In genomic region chr14:32077081-32078029, GRCh38 we compare ENCODE assay signal across 8 cellular contexts. TPM values are rescaled to one million over a fixed set of nuclear protein-coding genes. Genes with fewer than 3 reads are reported as not detected.
DNase-seq lines count a peak whose midpoint lies in the region; ATAC-seq and TF ChIP-seq lines count a peak whose summit lies in the region.

Gene ARHGAP5 (plus strand): TSS chr14:32077304. CDS start chr14:32090670, 13,366 bp downstream.

- H3K9ac ChIP-seq in SK-N-SH: peak within 1 kb of the TSS; percentile 94

- peaks cover 10% of the 10 kb centered on the region for H3F3A ChIP-seq in SK-N-SH (replicated peaks; ENCODE audit: insufficient read depth)

- WGBS in SK-N-SH (ENCODE audit: low lambda C conversion rate): 1% methylated on average over 69 of the region's 98 CpGs

- no peaks in the 10 kb centered on the region for H3K9me2 ChIP-seq in SK-N-SH

- peaks cover 15 to 52% (median 36%) of the 10 kb centered on the region in 4 donors for H3K4me1 Mint-ChIP-seq in CD4-positive, CD25-positive, alpha-beta regulatory T cell
- H3K4me1 Mint-ChIP-seq in activated naive CD8-positive, alpha-beta T cell treated with anti-CD3 and anti-CD28 coated beads, Interleukin-2, amount 10 ng/mL, durations not matched to agents 7 days and 5 days: peaks cover 24% of the 10 kb centered on the region
- H3K4me1 Mint-ChIP-seq in progenitor cell of endocrine pancreas (ENCODE audit: low read depth): peaks cover 31% of the 10 kb centered on the region

- H3K36me3 ChIP-seq in CD4-positive, CD25-positive, alpha-beta regulatory T cell (ENCODE audit: control insufficient read depth, insufficient read depth, low read length): no peaks in the 10 kb centered on the region
- H3K36me3 ChIP-seq in SK-N-SH (replicated peaks in 1 of 2; ENCODE audit: control insufficient read depth in 1 of 2, insufficient read depth in 2 of 2, low read length in 1 of 2): no peaks in the 10 kb centered on the region

- H3K27me3 ChIP-seq in CD4-positive, CD25-positive, alpha-beta regulatory T cell (ENCODE audit: control insufficient read depth, insufficient read depth, low read length): no peaks in the 10 kb centered on the region
- no peaks in the 10 kb centered on the region for H3K27me3 ChIP-seq in SK-N-SH (ENCODE audit: insufficient read depth)

- H3K4me3 ChIP-seq in CD4-positive, CD25-positive, alpha-beta regulatory T cell (ENCODE audit: low read depth, low read length): peak within 1 kb of the TSS; percentile 96
- peak within 1 kb of the TSS; percentile 85 to 96 for H3K4me3 ChIP-seq in SK-N-SH (ENCODE audit: low read depth in 2 of 2, low read length in 1 of 2)

- peak in 1 of 2 experiments; percentile 11; a peak in 1 of 4 replicates for TF ChIP-seq EP300 in SK-N-SH (IDR thresholded peaks at IDR 0.05; ENCODE audit: borderline replicate concordance in 1 of 2, low read depth in 1 of 2, low read length in 1 of 2)

- peaks cover 42% of the 10 kb centered on the region for H4K20me1 ChIP-seq in SK-N-SH (ENCODE audit: insufficient read depth)

- intact Hi-C loops in left cardiac atrium (cut with DNase I): loop anchor here (2.0 to 10.0 kb wide), 5 partner anchors 81 to 387 kb away; partner anchors contain the start of genes RNU6-7 (in 2 of the 2) and RNU6-8 (in 2 of the 2)

- DNase-seq in CD4-positive, CD25-positive, alpha-beta regulatory T cell: peak; percentile 69 to 80 (median 70)
- DNase-seq in SK-N-SH: peak; percentile 76
- DNase-seq in activated naive CD8-positive, alpha-beta T cell treated with anti-CD3 and anti-CD28 coated beads, Interleukin-2, amount 10 ng/mL, durations not matched to agents 7 days and 5 days: peak; percentile 69
- no peak for DNase-seq in left cardiac atrium
- peak; percentile 76 for DNase-seq in progenitor cell of endocrine pancreas (ENCODE audit: low spot score, unreplicated experiment)
- DNase-seq in SIG-M5 (lab: John Stamatoyannopoulos, UW): no peak

- POLR2A ChIA-PET in SK-N-SH (lab: Yijun Ruan, JAX): interaction anchor here (0.7 to 1.3 kb wide), 4 partner anchors 126 to 620 kb away, joined by 3 to 7 read pairs (median 3); partner anchors contain the start of gene RNU6-8
- POLR2A ChIA-PET in activated naive CD8-positive, alpha-beta T cell treated with anti-CD3 and anti-CD28 coated beads, Interleukin-2, amount 10 ng/mL, durations not matched to agents 7 days and 5 days (lab: Charles Lee): interaction anchor here (0.5 to 1.2 kb wide), 6 partner anchors 62 to 487 kb away, joined by 3 to 8 read pairs (median 3); partner anchors contain the start of gene RNU6-8

- no peaks in the 10 kb centered on the region for H3K36me3 Mint-ChIP-seq in CD4-positive, CD25-positive, alpha-beta regulatory T cell
- H3K36me3 Mint-ChIP-seq in activated naive CD8-positive, alpha-beta T cell treated with anti-CD3 and anti-CD28 coated beads, Interleukin-2, amount 10 ng/mL, durations not matched to agents 7 days and 5 days: peaks cover 3% of the 10 kb centered on the region
- no peaks in the 10 kb centered on the region for H3K36me3 Mint-ChIP-seq in progenitor cell of endocrine pancreas (ENCODE audit: insufficient read depth)

- H3K27ac ChIP-seq in CD4-positive, CD25-positive, alpha-beta regulatory T cell (ENCODE audit: insufficient read depth, low read length, poor library complexity, severe bottlenecking): peak within 1 kb of the TSS; percentile 75
- H3K27ac ChIP-seq in SK-N-SH (ENCODE audit: low read depth in 2 of 2, low read length in 1 of 2): peak within 1 kb of the TSS; percentile 97 to 98

- peaks cover 29% of the 10 kb centered on the region for H3K4me1 ChIP-seq in CD4-positive, CD25-positive, alpha-beta regulatory T cell (ENCODE audit: control insufficient read depth, insufficient read depth, low read length, poor library complexity, severe bottlenecking)
- peaks cover 2 to 8% of the 10 kb centered on the region in 2 experiments; a peak in 2 of 4 replicates for H3K4me1 ChIP-seq in SK-N-SH (ENCODE audit: control insufficient read depth in 1 of 2, insufficient read depth in 2 of 2, low read depth in 1 of 2, low read length in 1 of 2)

- peak within 1 kb of the TSS; percentile 94 to 97 (median 96) for H3K27ac Mint-ChIP-seq in CD4-positive, CD25-positive, alpha-beta regulatory T cell
- peak within 1 kb of the TSS; percentile 92 for H3K27ac Mint-ChIP-seq in activated naive CD8-positive, alpha-beta T cell treated with anti-CD3 and anti-CD28 coated beads, Interleukin-2, amount 10 ng/mL, durations not matched to agents 7 days and 5 days
- H3K27ac Mint-ChIP-seq in progenitor cell of endocrine pancreas: peak within 1 kb of the TSS; percentile 99

- no peak for TF ChIP-seq RAD21 in SK-N-SH (IDR thresholded peaks at IDR 0.05; ENCODE audit: low read length)

- peaks cover 0 to 1% (median 0%) of the 10 kb centered on the region in 7 donors for H3K9me3 Mint-ChIP-seq in CD4-positive, CD25-positive, alpha-beta regulatory T cell
- H3K9me3 Mint-ChIP-seq in activated naive CD8-positive, alpha-beta T cell treated with anti-CD3 and anti-CD28 coated beads, Interleukin-2, amount 10 ng/mL, durations not matched to agents 7 days and 5 days: no peaks in the 10 kb centered on the region
- H3K9me3 Mint-ChIP-seq in progenitor cell of endocrine pancreas (ENCODE audit: low read depth): no peaks in the 10 kb centered on the region

- H3K4me3 Mint-ChIP-seq in CD4-positive, CD25-positive, alpha-beta regulatory T cell: peak within 1 kb of the TSS; percentile 98
- peak within 1 kb of the TSS; percentile 96 for H3K4me3 Mint-ChIP-seq in activated naive CD8-positive, alpha-beta T cell treated with anti-CD3 and anti-CD28 coated beads, Interleukin-2, amount 10 ng/mL, durations not matched to agents 7 days and 5 days
- H3K4me3 Mint-ChIP-seq in progenitor cell of endocrine pancreas (ENCODE audit: low read depth): peak within 1 kb of the TSS; percentile 93

- peak within 1 kb of the TSS; percentile 93 for H3K4me2 ChIP-seq in SK-N-SH

- peaks cover 68% of the 10 kb centered on the region for H3K79me2 ChIP-seq in SK-N-SH (ENCODE audit: insufficient read depth)

- CTCF ChIA-PET in SK-N-SH (lab: Yijun Ruan, JAX): interaction anchor here (0.8 to 14.1 kb wide), 8 partner anchors 134 to 567 kb away, joined by 3 to 169 read pairs (median 4); no protein-coding TSS in a partner anchor

- TF ChIP-seq CTCF in SK-N-SH (IDR thresholded peaks at IDR 0.05) (peak; percentile 14; the same call in 1 of the 2 replicates), progenitor cell of endocrine pancreas (IDR thresholded peaks at IDR 0.05; ENCODE audit: unreplicated experiment) (peak; percentile 38)

- peak within 1 kb of the TSS; percentile 78 for H2AFZ ChIP-seq in SK-N-SH (ENCODE audit: low read depth)

- H3K9me3 ChIP-seq in CD4-positive, CD25-positive, alpha-beta regulatory T cell (ENCODE audit: control insufficient read depth in 2 of 2, low read length in 2 of 2): no peaks in the 10 kb centered on the region
- no peaks in the 10 kb centered on the region for H3K9me3 ChIP-seq in SK-N-SH

- H3K27me3 Mint-ChIP-seq in CD4-positive, CD25-positive, alpha-beta regulatory T cell: peaks cover 22% of the 10 kb centered on the region
- peaks cover 12% of the 10 kb centered on the region for H3K27me3 Mint-ChIP-seq in activated naive CD8-positive, alpha-beta T cell treated with anti-CD3 and anti-CD28 coated beads, Interleukin-2, amount 10 ng/mL, durations not matched to agents 7 days and 5 days
- no peaks in the 10 kb centered on the region for H3K27me3 Mint-ChIP-seq in progenitor cell of endocrine pancreas

- peak; percentile 49 to 54 for ATAC-seq in CD4-positive, CD25-positive, alpha-beta regulatory T cell (ENCODE audit: low read depth in 2 of 2)
- peak; percentile 42 for ATAC-seq in GM19438 (IDR thresholded peaks at IDR 0.05; ENCODE audit: low read depth, unreplicated experiment)
- ATAC-seq in HG03571 (IDR thresholded peaks at IDR 0.05; ENCODE audit: unreplicated experiment): peak; percentile 35
- ATAC-seq in activated naive CD8-positive, alpha-beta T cell treated with anti-CD3 and anti-CD28 coated beads, Interleukin-2, amount 10 ng/mL, durations not matched to agents 7 days and 5 days (ENCODE audit: low read depth): peak; percentile 26
- ATAC-seq in left cardiac atrium: peak; percentile 42 to 49

TF ChIP-seq in SK-N-SH, 30 proteins besides CTCF, POLR2A, EP300 and RAD21:
- 0 out of 2 replicates have a peak, but pooled peaks have one; percentile 4 for TF ChIP-seq TCF12 (IDR thresholded peaks at IDR 0.05)
- TF ChIP-seq FOXJ3 (CRISPR knock-in tag; IDR thresholded peaks at IDR 0.05): no peak
- TF ChIP-seq YY1 (IDR thresholded peaks at IDR 0.05; ENCODE audit: low read depth): peak; percentile 81; the same call in 1 of the 2 replicates
- TF ChIP-seq, protein P1, sequence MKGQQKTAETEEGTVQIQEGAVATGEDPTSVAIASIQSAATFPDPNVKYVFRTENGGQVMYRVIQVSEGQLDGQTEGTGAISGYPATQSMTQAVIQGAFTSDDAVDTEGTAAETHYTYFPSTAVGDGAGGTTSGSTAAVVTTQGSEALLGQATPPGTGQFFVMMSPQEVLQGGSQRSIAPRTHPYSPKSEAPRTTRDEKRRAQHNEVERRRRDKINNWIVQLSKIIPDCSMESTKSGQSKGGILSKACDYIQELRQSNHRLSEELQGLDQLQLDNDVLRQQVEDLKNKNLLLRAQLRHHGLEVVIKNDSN (IDR thresholded peaks at IDR 0.05; ENCODE audit: borderline replicate concordance, low read depth): no peak
- 0 out of 2 replicates have a peak, but pooled peaks have one; percentile 33 for TF ChIP-seq SIN3A (IDR thresholded peaks at IDR 0.05; ENCODE audit: borderline replicate concordance, low read depth, low read length)

RNA-seq across cellular contexts. Expression of gene ARHGAP5, which starts in this region (rescaled TPM):
- total RNA-seq in CD4-positive, CD25-positive, alpha-beta regulatory T cell: 32.1 TPM
- polyA plus RNA-seq in CD4-positive, CD25-positive, alpha-beta regulatory T cell: 10 to 100 TPM; 25.2 to 38.4 (median 30.4) TPM
- polyA plus RNA-seq in SK-N-SH (2012; rRNA removed): 7.2 and 11.1 TPM in 2 replicates
- polyA plus RNA-seq in SK-N-SH (2012; cell fraction: cytosol; rRNA removed): 14.8 and 18.0 TPM in 2 replicates
- polyA plus RNA-seq in SK-N-SH (2012; cell fraction: nucleus; rRNA removed): 3.8 and 12.3 TPM in 2 replicates
- 10 to 100 TPM; 42.5 to 49.4 TPM for total RNA-seq in activated naive CD8-positive, alpha-beta T cell treated with anti-CD3 and anti-CD28 coated beads, Interleukin-2, amount 10 ng/mL, durations not matched to agents 7 days and 5 days
- total RNA-seq in left cardiac atrium (100 to 1,000 TPM; 168 to 181 TPM), progenitor cell of endocrine pancreas (176 and 182 TPM in 2 replicates)

Comparison
In these comparisons a context has a peak if more than half of its experiments do, and no peak if none do; other contexts are left out.
1. DNase-seq: peak in CD4-positive, CD25-positive, alpha-beta regulatory T cell (3 of 3), SK-N-SH (single experiment), activated naive CD8-positive, alpha-beta T cell treated with anti-CD3 and anti-CD28 coated beads, Interleukin-2, amount 10 ng/mL, durations not matched to agents 7 days and 5 days (single experiment) and progenitor cell of endocrine pancreas (single experiment); none in left cardiac atrium (single experiment) and SIG-M5 (single experiment).
2. Peak in every context shown above with its lines, with median percentiles within 50 percentile points of each other: ATAC-seq, H3K27ac Mint-ChIP-seq and H3K4me3 Mint-ChIP-seq.